ENCODE assay signal across 11 cellular contexts in the genomic region with DNA sequence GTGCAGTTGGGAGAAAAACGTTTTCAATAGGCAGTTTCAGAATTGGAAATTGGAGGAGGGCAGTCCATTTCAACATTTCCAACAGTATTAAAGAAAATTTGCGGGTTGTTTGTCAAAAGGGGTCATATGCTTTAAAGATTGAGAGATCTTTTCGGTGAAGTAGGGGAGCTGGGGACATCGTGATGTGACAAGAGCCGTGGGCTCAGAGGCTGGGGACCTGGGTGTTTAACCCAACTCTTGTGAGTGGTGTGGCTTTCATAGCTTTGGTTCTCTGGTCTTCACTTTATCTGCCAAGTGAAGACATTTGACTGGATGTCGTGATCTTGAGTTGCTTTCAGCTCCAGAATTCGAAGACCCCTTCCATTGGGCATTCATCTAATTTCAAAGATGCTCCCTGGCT.
DNase-seq lines count a peak whose midpoint lies in the region; ATAC-seq and TF ChIP-seq lines count a peak whose summit lies in the region.
"Had no signal": no experiment of that assay in that cellular context is flagged by ENCODE, and none has a peak within 500 bp of the region (broad histone marks: within the 10 kb centered on the region; RNA-seq: fewer than 3 reads in every experiment).

No MANE protein-coding gene starts in this region.

- H3K27ac ChIP-seq in A673 (ENCODE audit: low read depth, low read length, poor library complexity, severe bottlenecking), result peak overlapping the region; percentile 69
- peak overlapping the region; percentile 26; the same call in 1 of the 2 replicates for H3K27ac ChIP-seq in HUES6 (ENCODE audit: low read depth, low read length)
- peak overlapping the region; percentile 57 for H3K27ac ChIP-seq in neural progenitor cell
- H3K27ac ChIP-seq: C4-2B had no signal

- H3K9me3 Mint-ChIP-seq in chondrocyte (ENCODE audit: low read depth) (no peaks in the 10 kb centered on the region), neural progenitor cell (peaks cover 2% of the 10 kb centered on the region)
- H3K9me3 Mint-ChIP-seq in naive thymus-derived CD8-positive, alpha-beta T cell, result no peaks in the 10 kb centered on the region

- ATAC-seq in naive thymus-derived CD8-positive, alpha-beta T cell, result no peak

- H3K27ac Mint-ChIP-seq in chondrocyte (ENCODE audit: unreplicated experiment), result peak overlapping the region; percentile 94
- H3K27ac Mint-ChIP-seq in neural progenitor cell, result peak overlapping the region; percentile 36
- H3K27ac Mint-ChIP-seq in naive thymus-derived CD8-positive, alpha-beta T cell, result peak overlapping the region in 3 of 10 donors; percentile 4 to 25 (median 7)

- H3K36me3 Mint-ChIP-seq in chondrocyte (ENCODE audit: low read depth) (no peaks in the 10 kb centered on the region), neural progenitor cell (peaks cover 7% of the 10 kb centered on the region)
- H3K36me3 Mint-ChIP-seq in naive thymus-derived CD8-positive, alpha-beta T cell, result peaks cover 3 to 10% (median 8%) of the 10 kb centered on the region in 3 donors

- H3K4me2 ChIP-seq in neural progenitor cell, result peak overlapping the region; percentile 65

- H3K27me3 Mint-ChIP-seq in chondrocyte (ENCODE audit: low read depth) (no peaks in the 10 kb centered on the region), neural progenitor cell (ENCODE audit: insufficient read depth, low read depth) (no peaks in the 10 kb centered on the region)
- peaks cover 0 to 2% (median 0%) of the 10 kb centered on the region in 5 donors for H3K27me3 Mint-ChIP-seq in naive thymus-derived CD8-positive, alpha-beta T cell

- H3K4me3 ChIP-seq in A673 (ENCODE audit: low read depth, low read length, poor library complexity, severe bottlenecking), result peak overlapping the region; percentile 26
- no peak overlapping the region for H3K4me3 ChIP-seq in HUES6 (ENCODE audit: low read depth, low read length)
- peak overlapping the region; percentile 24 for H3K4me3 ChIP-seq in neural progenitor cell

- BruUV-seq in A673 (replicated peaks; lab: Mats Ljungman, UMichigan), result no TSS peak

- H3K36me3 ChIP-seq in A673 (ENCODE audit: insufficient read depth, low read length, poor library complexity, severe bottlenecking) (no peaks in the 10 kb centered on the region), HUES6 (ENCODE audit: control insufficient read depth, insufficient read depth, low read length) (no peaks in the 10 kb centered on the region), neural progenitor cell (no peaks in the 10 kb centered on the region)

- H3K9ac ChIP-seq in HUES6 (ENCODE audit: low read length) (no peak overlapping the region), neural progenitor cell (no peak overlapping the region)

- H3K4me1 Mint-ChIP-seq in chondrocyte (ENCODE audit: low read depth), result peaks cover 96% of the 10 kb centered on the region
- peaks cover 57% of the 10 kb centered on the region for H3K4me1 Mint-ChIP-seq in neural progenitor cell
- peaks cover 17 to 52% (median 36%) of the 10 kb centered on the region in 4 donors for H3K4me1 Mint-ChIP-seq in naive thymus-derived CD8-positive, alpha-beta T cell

- intact Hi-C loops in A673 (cut with micrococcal nuclease; ENCODE audit: unreplicated experiment), result no loop called here

- H3K9me3 ChIP-seq in A673 (ENCODE audit: low read depth, low read length, poor library complexity, severe bottlenecking), result no peaks in the 10 kb centered on the region
- H3K9me3 ChIP-seq in HUES6 (ENCODE audit: control insufficient read depth, insufficient read depth, low read depth, low read length), result no peaks in the 10 kb centered on the region
- H3K9me3 ChIP-seq in neural progenitor cell (ENCODE audit: low read depth), result no peaks in the 10 kb centered on the region

- H3K79me2 ChIP-seq in neural progenitor cell (ENCODE audit: low read depth), result peaks cover 97% of the 10 kb centered on the region

- no peak overlapping the region for H2AFZ ChIP-seq in neural progenitor cell (replicated peaks)

- POLR2A ChIA-PET in A673 (lab: Charles Lee; ENCODE audit: low non-redundant PET), result no interaction called here
- POLR2A ChIA-PET in naive thymus-derived CD8-positive, alpha-beta T cell (lab: Charles Lee), result no interaction called here

- TF ChIP-seq CTCF in A673 (conservative IDR thresholded peaks at IDR 0.05; ENCODE audit: low read depth, low read length) (no peak), chondrocyte (IDR thresholded peaks at IDR 0.05) (no peak), neural progenitor cell (IDR thresholded peaks at IDR 0.05) (no peak)

- H3F3A ChIP-seq in neural progenitor cell (ENCODE audit: low read depth), result peaks cover 16% of the 10 kb centered on the region

- no peaks in the 10 kb centered on the region for H3K27me3 ChIP-seq in A673 (replicated peaks; ENCODE audit: insufficient read depth, low read depth, low read length, poor library complexity)
- no peaks in the 10 kb centered on the region for H3K27me3 ChIP-seq in HUES6 (ENCODE audit: control insufficient read depth, insufficient read depth, low read length)
- no peaks in the 10 kb centered on the region for H3K27me3 ChIP-seq in neural progenitor cell

- H4K20me1 ChIP-seq in neural progenitor cell (ENCODE audit: low read depth), result peaks cover 75% of the 10 kb centered on the region

- DNase-seq in A673 (ENCODE audit: low spot score), result no peak
- no peak for DNase-seq in chondrocyte (ENCODE audit: low spot score)
- DNase-seq in neural progenitor cell (ENCODE audit: low spot score), result no peak
- DNase-seq in Kasumi-1 (lab: John Stamatoyannopoulos, UW), result no peak
- DNase-seq in HT-29 (ENCODE audit: low spot score), result no peak
- DNase-seq in naive thymus-derived CD8-positive, alpha-beta T cell, result no peak
- DNase-seq in LoVo (ENCODE audit: low spot score), result no peak
- DNase-seq: NCI-H774, T-helper 1 cell had no signal

- CTCF ChIA-PET in A673 (lab: Charles Lee), result interaction anchor here (1.1 kb wide), 1 partner anchor 185 kb away, joined by 3 read pairs; no protein-coding TSS in a partner anchor

- peaks cover 48% of the 10 kb centered on the region for H3K4me1 ChIP-seq in A673 (ENCODE audit: insufficient read depth, low read length, poor library complexity, severe bottlenecking)
- peaks cover 39% of the 10 kb centered on the region for H3K4me1 ChIP-seq in HUES6 (ENCODE audit: control insufficient read depth, insufficient read depth, low read length)
- peaks cover 42% of the 10 kb centered on the region for H3K4me1 ChIP-seq in neural progenitor cell

- H3K4me3 Mint-ChIP-seq in chondrocyte (ENCODE audit: unreplicated experiment) (peak overlapping the region; percentile 67), neural progenitor cell (peak overlapping the region; percentile 65)
- peak overlapping the region in 3 of 10 donors; percentile 4 to 17 (median 15) for H3K4me3 Mint-ChIP-seq in naive thymus-derived CD8-positive, alpha-beta T cell
